Comparison of ENCODE assay signal across 1 cellular context in genomic region chr5:75612211-75612579, GRCh38.
TF ChIP-seq lines count a peak whose summit lies in the region.

No MANE protein-coding gene starts in this region.

TF ChIP-seq in GM23338, 12 proteins besides CTCF, POLR2A, EP300 and RAD21 (continued from another document):
- TF ChIP-seq REST (IDR thresholded peaks at IDR 0.05; ENCODE audit: unreplicated experiment) = no peak
